8 cellular contexts compared by ENCODE assay signal in genomic region chr7:55254242-55254595, GRCh38.
DNase-seq lines count a peak whose midpoint lies in the region; ATAC-seq and TF ChIP-seq lines count a peak whose summit lies in the region.

No MANE protein-coding gene starts in this region.

- in situ Hi-C loops in Panc1 (cut with HindIII; ENCODE audit: low pct_unique_long_range_greater_than_20kb, low sequenced_read_pairs): no loop called here

- intact Hi-C loops in Panc1 (cut with micrococcal nuclease; ENCODE audit: unreplicated experiment) (loop anchor here (2.0 to 10.0 kb wide), 4 partner anchors 119 to 413 kb away; no protein-coding TSS in a partner anchor), sciatic nerve (cut with DNase I) (no loop called here)

- H3K4me1 ChIP-seq in Panc1 (ENCODE audit: control insufficient read depth, insufficient read depth, low read length): peaks cover 7% of the 10 kb centered on the region

- ATAC-seq in Panc1 (peak; percentile 1; the same call in 1 of the 2 replicates), sciatic nerve (peak; percentile 34), GM21381 (IDR thresholded peaks at IDR 0.05; ENCODE audit: unreplicated experiment) (no peak), GM21390 (IDR thresholded peaks at IDR 0.05; ENCODE audit: unreplicated experiment) (no peak)

- POLR2A ChIA-PET in Panc1 (lab: Charles Lee): interaction anchor here (0.6 kb wide), 1 partner anchor 415 kb away, joined by 3 read pairs; no protein-coding TSS in a partner anchor

- H3K36me3 ChIP-seq in Panc1 (ENCODE audit: control insufficient read depth, insufficient read depth, low read length): no peaks in the 10 kb centered on the region

- peaks cover 3% of the 10 kb centered on the region; the same call in 1 of the 2 replicates for H3K27me3 ChIP-seq in Panc1 (ENCODE audit: control insufficient read depth, insufficient read depth, low read length)

- TF ChIP-seq CTCF in Panc1 (IDR thresholded peaks at IDR 0.05) (no peak), fibroblast of pulmonary artery (IDR thresholded peaks at IDR 0.05; ENCODE audit: low read length, missing control alignments) (no peak)

- peak; percentile 39 for DNase-seq in DMS79 treated with DMSO at 0.1 percent for 48 hours (lab: John Stamatoyannopoulos, UW)
- DNase-seq in Panc1 (ENCODE audit: low read depth, low spot score): no peak
- no peak for DNase-seq in fibroblast of pulmonary artery (ENCODE audit: low read depth)
- DNase-seq in sciatic nerve (ENCODE audit: low spot score): no peak
- DNase-seq in A172 (ENCODE audit: low spot score): no peak
- DNase-seq in activated CD4-positive, CD25-positive, alpha-beta regulatory T cell (lab: John Stamatoyannopoulos, UW): no peak

- H3K4me3 ChIP-seq in Panc1 (ENCODE audit: low read depth in 2 of 2, low read length in 2 of 2) (peak overlapping the region; percentile 56 to 88), fibroblast of pulmonary artery (replicated peaks; ENCODE audit: low read depth, low read length) (peak overlapping the region; percentile 60)

- H3K27ac ChIP-seq in Panc1 (ENCODE audit: low read length): peak overlapping the region; percentile 75

- CTCF ChIA-PET in Panc1 (lab: Charles Lee): interaction anchor here (0.5 to 2.3 kb wide), 12 partner anchors 11 to 544 kb away, joined by 3 to 23 read pairs (median 3); no protein-coding TSS in a partner anchor

- H3K9me3 ChIP-seq in Panc1 (ENCODE audit: control insufficient read depth, insufficient read depth, low read depth, low read length): no peaks in the 10 kb centered on the region

- BruUV-seq in Panc1 (replicated peaks; lab: Mats Ljungman, UMichigan): no TSS peak

Comparison
In these comparisons a context has a peak if more than half of its experiments do, and no peak if none do; other contexts are left out.
1. ATAC-seq: peak in Panc1 (single experiment) and sciatic nerve (single experiment); none in GM21381 (single experiment) and GM21390 (single experiment).